ENCODE assay signal across 11 cellular contexts in the genomic region with DNA sequence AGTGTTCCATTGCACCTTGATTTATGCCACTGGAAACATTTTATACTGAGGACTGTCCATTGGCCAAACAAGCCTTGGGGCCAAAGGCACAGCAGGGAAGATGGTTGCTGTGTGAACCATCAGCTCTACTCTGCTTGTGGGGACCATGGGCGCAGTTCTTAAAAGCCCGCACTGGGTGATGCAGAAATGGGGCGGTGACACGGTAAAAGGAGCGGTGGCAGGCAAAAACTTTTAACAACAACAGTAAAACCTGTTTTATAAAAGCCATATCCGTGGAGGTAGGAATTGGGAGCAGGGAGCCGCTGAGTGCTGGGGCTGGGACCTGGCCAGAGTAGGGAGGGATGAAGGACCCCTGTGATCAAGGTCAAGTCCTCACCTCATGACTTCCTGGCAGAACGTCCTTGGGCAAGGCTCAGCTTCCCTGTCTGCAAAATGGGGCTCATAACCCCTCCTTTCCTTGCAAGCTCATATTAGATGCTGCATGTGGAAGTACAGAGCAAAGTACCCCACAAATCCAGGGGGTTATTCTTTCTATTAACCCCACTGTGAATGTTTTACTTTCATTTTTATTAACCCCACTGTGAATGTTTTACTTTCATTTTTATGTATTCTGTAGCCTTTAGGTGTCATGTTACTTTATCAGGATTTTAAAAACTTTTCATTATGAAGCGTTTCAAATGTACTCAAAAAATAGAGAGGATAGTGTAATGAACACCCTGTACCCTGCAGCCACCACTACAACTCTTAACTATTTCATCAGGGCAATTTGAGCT.
DNase-seq lines count a peak whose midpoint lies in the region; ATAC-seq and TF ChIP-seq lines count a peak whose summit lies in the region.
"Had no signal": no experiment of that assay in that cellular context is flagged by ENCODE, and none has a peak within 500 bp of the region (broad histone marks: within the 10 kb centered on the region; RNA-seq: fewer than 3 reads in every experiment).

No MANE protein-coding gene starts in this region.

- DNase-seq in activated T-cell treated with anti-CD3 and anti-CD28 coated beads, Interleukin-2, amount 50 U/mL, for 24 hours = no peak
- no peak for DNase-seq in activated T-cell treated with anti-CD3 and anti-CD28 coated beads, Interleukin-2, amount 50 U/mL, for 1 hour
- no peak for DNase-seq in choroid plexus epithelial cell (ENCODE audit: low read depth)
- DNase-seq in stimulated activated naive B cell treated with anti-CD40 and anti-IgM and Interleukin-4, amounts not matched to agents 10 μg/mL and 1 μg/mL and 100 μg/mL, for 72 hours = no peak
- DNase-seq in D341Med (ENCODE audit: low spot score) = no peak
- DNase-seq in NCI-H187 (lab: John Stamatoyannopoulos, UW) = no peak
- DNase-seq in progenitor cell of endocrine pancreas (ENCODE audit: low spot score, unreplicated experiment) = no peak
- DNase-seq: NCI-H69; stimulated activated CD4-positive, alpha-beta T cell treated with anti-CD3 and anti-CD28 coated beads, Interleukin-1b, Interleukin-23, amount 100 ng/mL, for 48 hours had no signal

- peak overlapping the region; percentile 31 for H3K4me3 ChIP-seq in choroid plexus epithelial cell (ENCODE audit: low read depth, low read length)

- TF ChIP-seq CTCF in choroid plexus epithelial cell (conservative IDR thresholded peaks at IDR 0.05; ENCODE audit: low read depth, low read length) (no peak), progenitor cell of endocrine pancreas (IDR thresholded peaks at IDR 0.05; ENCODE audit: unreplicated experiment) (no peak)

- peak overlapping the region; percentile 63 for H3K4me3 Mint-ChIP-seq in activated T-cell treated with anti-CD3 and anti-CD28 coated beads, Interleukin-2, amount 50 U/mL, for 24 hours
- H3K4me3 Mint-ChIP-seq in IgD-negative memory B cell = peak overlapping the region in 3 of 4 donors; percentile 13 to 83 (median 75)
- H3K4me3 Mint-ChIP-seq in stimulated activated naive B cell treated with anti-CD40 and anti-IgM and Interleukin-4, amounts not matched to agents 10 μg/mL and 1 μg/mL and 100 μg/mL, for 72 hours = peak overlapping the region; percentile 43 to 56
- no peak overlapping the region for H3K4me3 Mint-ChIP-seq in progenitor cell of endocrine pancreas (ENCODE audit: low read depth)

- H3K27ac Mint-ChIP-seq in activated T-cell treated with anti-CD3 and anti-CD28 coated beads, Interleukin-2, amount 50 U/mL, for 24 hours = peak overlapping the region; percentile 88
- peak overlapping the region; percentile 31 to 89 (median 80) for H3K27ac Mint-ChIP-seq in IgD-negative memory B cell
- H3K27ac Mint-ChIP-seq in stimulated activated naive B cell treated with anti-CD40 and anti-IgM and Interleukin-4, amounts not matched to agents 10 μg/mL and 1 μg/mL and 100 μg/mL, for 72 hours = peak overlapping the region; percentile 68
- H3K27ac Mint-ChIP-seq in progenitor cell of endocrine pancreas = no peak overlapping the region

- H3K9me3 Mint-ChIP-seq in activated T-cell treated with anti-CD3 and anti-CD28 coated beads, Interleukin-2, amount 50 U/mL, for 24 hours = no peaks in the 10 kb centered on the region
- H3K9me3 Mint-ChIP-seq in IgD-negative memory B cell (no peaks in the 10 kb centered on the region), progenitor cell of endocrine pancreas (ENCODE audit: low read depth) (no peaks in the 10 kb centered on the region)
- no peaks in the 10 kb centered on the region for H3K9me3 Mint-ChIP-seq in stimulated activated naive B cell treated with anti-CD40 and anti-IgM and Interleukin-4, amounts not matched to agents 10 μg/mL and 1 μg/mL and 100 μg/mL, for 72 hours

- no peaks in the 10 kb centered on the region for H3K27me3 Mint-ChIP-seq in activated T-cell treated with anti-CD3 and anti-CD28 coated beads, Interleukin-2, amount 50 U/mL, for 24 hours
- H3K27me3 Mint-ChIP-seq in IgD-negative memory B cell (no peaks in the 10 kb centered on the region), progenitor cell of endocrine pancreas (no peaks in the 10 kb centered on the region)
- no peaks in the 10 kb centered on the region for H3K27me3 Mint-ChIP-seq in stimulated activated naive B cell treated with anti-CD40 and anti-IgM and Interleukin-4, amounts not matched to agents 10 μg/mL and 1 μg/mL and 100 μg/mL, for 72 hours
- H3K27me3 Mint-ChIP-seq: brain had no signal

- peaks cover 74% of the 10 kb centered on the region for H3K4me1 Mint-ChIP-seq in activated T-cell treated with anti-CD3 and anti-CD28 coated beads, Interleukin-2, amount 50 U/mL, for 24 hours (ENCODE audit: low read depth)
- H3K4me1 Mint-ChIP-seq in IgD-negative memory B cell (peaks cover 54 to 67% (median 57%) of the 10 kb centered on the region in 3 donors), progenitor cell of endocrine pancreas (ENCODE audit: low read depth) (peaks cover 24% of the 10 kb centered on the region)
- peaks cover 56 to 87% of the 10 kb centered on the region in 2 donors for H3K4me1 Mint-ChIP-seq in stimulated activated naive B cell treated with anti-CD40 and anti-IgM and Interleukin-4, amounts not matched to agents 10 μg/mL and 1 μg/mL and 100 μg/mL, for 72 hours

- no peak for ATAC-seq in stimulated activated naive B cell treated with anti-CD40 and anti-IgM and Interleukin-4, amounts not matched to agents 10 μg/mL and 1 μg/mL and 100 μg/mL, for 72 hours (replicated peaks)

- H3K36me3 Mint-ChIP-seq in activated T-cell treated with anti-CD3 and anti-CD28 coated beads, Interleukin-2, amount 50 U/mL, for 24 hours (ENCODE audit: low read depth) = no peaks in the 10 kb centered on the region
- H3K36me3 Mint-ChIP-seq in IgD-negative memory B cell (no peaks in the 10 kb centered on the region), progenitor cell of endocrine pancreas (ENCODE audit: insufficient read depth) (no peaks in the 10 kb centered on the region)
- H3K36me3 Mint-ChIP-seq in stimulated activated naive B cell treated with anti-CD40 and anti-IgM and Interleukin-4, amounts not matched to agents 10 μg/mL and 1 μg/mL and 100 μg/mL, for 72 hours = peaks cover 2 to 6% of the 10 kb centered on the region in 2 donors
- H3K36me3 Mint-ChIP-seq: brain had no signal
